ENCODE assay signal across 24 cellular contexts in genomic region chr1:228264100-228264816, GRCh38.
"Had no signal": no experiment of that assay in that cellular context is flagged by ENCODE, and none has a peak within 500 bp of the region (broad histone marks: within the 10 kb centered on the region; RNA-seq: fewer than 3 reads in every experiment).

No MANE protein-coding gene starts in this region.

- H3K27ac ChIP-seq: dorsolateral prefrontal cortex, parathyroid adenoma, prostate gland, right lobe of liver, spleen, testis, tibial nerve, upper lobe of right lung had no signal

- H3K27me3 ChIP-seq: dorsolateral prefrontal cortex, right lobe of liver, spleen, testis, tibial nerve, upper lobe of right lung had no signal

- H3K4me3 ChIP-seq: dorsolateral prefrontal cortex, prostate gland, right lobe of liver, spleen, testis, tibial nerve, upper lobe of right lung had no signal

- DNase-seq: central memory CD4-positive, alpha-beta T cell; cortex of kidney; dorsolateral prefrontal cortex; effector CD8-positive, alpha-beta T cell; glutamatergic neuron; immature natural killer cell; kidney; left colon; left ventricle myocardium superior; mammary epithelial cell; naive thymus-derived CD8-positive, alpha-beta T cell; nucleus accumbens; retina; right lobe of liver; spleen; stimulated activated CD4-positive, alpha-beta T cell treated with anti-CD3 and anti-CD28 coated beads, Interleukin-15, amount 100 ng/mL, for 24 hours; stimulated activated CD4-positive, alpha-beta T cell treated with anti-CD3 and anti-CD28 coated beads, Interleukin-1b, Interleukin-23, amount 100 ng/mL, for 48 hours; stimulated activated CD4-positive, alpha-beta T cell treated with anti-CD3 and anti-CD28 coated beads, Interleukin-4, amount 100 ng/mL, for 24 hours; testis; upper lobe of right lung had no signal

- H3K36me3 ChIP-seq: prostate gland, right lobe of liver, upper lobe of right lung had no signal

- H3K4me1 ChIP-seq: parathyroid adenoma, prostate gland, right lobe of liver, spleen, testis, tibial nerve, upper lobe of right lung had no signal

- ATAC-seq: left colon; left ventricle myocardium superior; naive thymus-derived CD8-positive, alpha-beta T cell; stimulated activated memory B cell treated with anti-CD40 and anti-IgM and Interleukin-4, amounts not matched to agents 10 μg/mL and 1 μg/mL and 100 μg/mL, for 72 hours had no signal

- H3K9me3 ChIP-seq: prostate gland, right lobe of liver, testis had no signal
